8 cellular contexts compared by ENCODE assay signal in the genomic region with DNA sequence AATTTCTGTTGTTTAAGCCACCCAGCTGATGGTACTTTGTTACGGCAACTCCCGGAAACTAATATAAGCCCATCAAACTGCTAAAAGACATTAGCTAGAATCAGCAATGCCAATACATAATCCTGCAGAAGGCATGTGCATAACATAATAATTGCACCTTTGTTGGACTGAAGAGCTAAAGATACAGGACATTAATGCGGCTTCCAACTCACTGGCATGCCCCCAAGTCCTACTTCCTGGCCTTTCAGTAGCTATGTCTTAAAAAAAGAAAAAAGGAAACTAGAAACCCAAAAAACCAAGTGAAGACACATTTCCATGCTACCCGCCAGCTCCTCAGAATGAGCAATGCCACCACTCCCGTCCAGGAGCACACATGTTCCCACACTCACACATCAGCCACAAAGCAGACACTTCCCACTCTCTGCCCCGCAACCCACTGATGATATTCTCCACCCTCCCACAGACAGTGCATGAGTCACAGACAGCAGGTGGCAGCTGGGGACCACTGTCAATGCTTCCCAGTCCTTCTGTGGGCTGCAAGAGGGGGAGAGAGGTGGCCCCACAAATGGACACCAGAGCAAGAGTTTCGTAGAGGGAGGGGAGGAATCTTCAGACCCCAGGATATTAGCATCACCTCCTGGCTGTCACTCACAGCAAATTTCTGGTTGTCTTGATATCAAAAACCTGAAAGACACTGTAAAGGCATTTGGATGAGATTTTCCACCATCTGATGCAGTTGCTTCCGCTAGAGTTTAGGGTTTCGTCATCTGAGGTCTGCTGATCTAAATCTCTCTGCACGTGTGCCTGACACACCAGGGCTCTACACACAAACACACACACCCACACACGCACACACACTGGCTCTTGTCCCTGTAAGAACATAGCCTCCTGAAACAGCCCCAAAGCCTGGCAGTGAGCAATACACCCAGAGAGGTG. TPM values are rescaled to one million over a fixed set of nuclear protein-coding genes. Genes with fewer than 3 reads are reported as not detected.
A peak's percentile ranks its signal among the peaks of the same experiment; 100 is the strongest.
DNase-seq lines count a peak whose midpoint lies in the region; ATAC-seq lines count a peak whose summit lies in the region.

No MANE protein-coding gene starts in this region.

- peaks cover 6% of the 10 kb centered on the region for H3K36me3 Mint-ChIP-seq in activated T-cell treated with anti-CD3 and anti-CD28 coated beads, Interleukin-2, amount 50 U/mL, for 4 hours (ENCODE audit: insufficient read depth)

- H3K4me1 Mint-ChIP-seq in activated T-cell treated with anti-CD3 and anti-CD28 coated beads, Interleukin-2, amount 50 U/mL, for 4 hours (ENCODE audit: low read depth), result peaks cover 62% of the 10 kb centered on the region

- H3K9me3 Mint-ChIP-seq in activated T-cell treated with anti-CD3 and anti-CD28 coated beads, Interleukin-2, amount 50 U/mL, for 4 hours, result no peaks in the 10 kb centered on the region

- no peaks in the 10 kb centered on the region for H3K27me3 Mint-ChIP-seq in activated T-cell treated with anti-CD3 and anti-CD28 coated beads, Interleukin-2, amount 50 U/mL, for 4 hours (ENCODE audit: low read depth)

- peak; percentile 74 for ATAC-seq in activated T-cell treated with anti-CD3 and anti-CD28 coated beads, Interleukin-2, amount 50 U/mL, for 4 hours

- H3K4me3 Mint-ChIP-seq in activated T-cell treated with anti-CD3 and anti-CD28 coated beads, Interleukin-2, amount 50 U/mL, for 4 hours, result peak overlapping the region; percentile 47

- DNase-seq in NCI-H82 (lab: John Stamatoyannopoulos, UW), result peak; percentile 22
- no peak for DNase-seq in NCI-H82 treated with DMSO at 0.1 percent for 48 hours (lab: John Stamatoyannopoulos, UW; ENCODE audit: unreplicated experiment)
- peak; percentile 42 to 57 for DNase-seq in NOMO-1 (lab: John Stamatoyannopoulos, UW; ENCODE audit: unreplicated experiment in 2 of 2)
- DNase-seq in activated T-cell treated with anti-CD3 and anti-CD28 coated beads, Interleukin-2, amount 50 U/mL, for 4 hours, result peak; percentile 82
- DNase-seq in fibroblast of the conjunctiva (ENCODE audit: low read depth), result peak; percentile 20
- DNase-seq in renal cortical epithelial cell (ENCODE audit: low read depth), result peak; percentile 25
- DNase-seq in DMS79 (lab: John Stamatoyannopoulos, UW), result no peak
- no peak for DNase-seq in NCI-H2029 treated with DMSO at 0.1 percent for 48 hours (lab: John Stamatoyannopoulos, UW)

RNA-seq across cellular contexts. Expression of gene GFOD1, which starts 32.8 kb away (rescaled TPM):
- 10 to 100 TPM; 25.5 to 39.0 (median 38.1) TPM for total RNA-seq in activated T-cell treated with anti-CD3 and anti-CD28 coated beads, Interleukin-2, amount 50 U/mL, for 4 hours
- 5.0 and 5.2 TPM in 2 replicates for total RNA-seq in renal cortical epithelial cell

Comparison
In these comparisons a context has a peak if more than half of its experiments do, and no peak if none do; other contexts are left out.
1. DNase-seq: peak in NCI-H82 (single experiment), NOMO-1 (2 of 2), activated T-cell treated with anti-CD3 and anti-CD28 coated beads, Interleukin-2, amount 50 U/mL, for 4 hours (single experiment), fibroblast of the conjunctiva (single experiment) and renal cortical epithelial cell (single experiment); none in NCI-H82 treated with DMSO at 0.1 percent for 48 hours (single experiment), DMS79 (single experiment) and NCI-H2029 treated with DMSO at 0.1 percent for 48 hours (single experiment).